ENCODE assay signal across 8 cellular contexts in genomic region chr2:200383380-200384110, GRCh38.
DNase-seq lines count a peak whose midpoint lies in the region; ATAC-seq and TF ChIP-seq lines count a peak whose summit lies in the region.

No MANE protein-coding gene starts in this region.

- H3K27me3 Mint-ChIP-seq in immature natural killer cell (ENCODE audit: low read depth in 3 of 3), result no peaks in the 10 kb centered on the region
- no peaks in the 10 kb centered on the region for H3K27me3 Mint-ChIP-seq in type B pancreatic cell

- no peak overlapping the region for H2AK5ac ChIP-seq in neuronal stem cell (ENCODE audit: low read depth, low read length)

- no peak overlapping the region for H3K4ac ChIP-seq in neuronal stem cell (ENCODE audit: low read length)

- H2BK5ac ChIP-seq in neuronal stem cell (ENCODE audit: low read length), result no peak overlapping the region

- no peaks in the 10 kb centered on the region for H3K27me3 ChIP-seq in DND-41 (ENCODE audit: insufficient read depth, low read length, poor library complexity)
- no peaks in the 10 kb centered on the region for H3K27me3 ChIP-seq in Loucy (ENCODE audit: insufficient read depth, low read length, poor library complexity, severe bottlenecking)
- no peaks in the 10 kb centered on the region for H3K27me3 ChIP-seq in adipocyte (replicated peaks; ENCODE audit: control insufficient read depth, insufficient read depth, low read length)
- H3K27me3 ChIP-seq in neuronal stem cell (ENCODE audit: control insufficient read depth in 3 of 3, insufficient read depth in 3 of 3, low read depth in 1 of 3, low read length in 3 of 3), result no peaks in the 10 kb centered on the region

- H2AFZ ChIP-seq in DND-41 (ENCODE audit: low read depth, low read length) (peak overlapping the region; percentile 57), Loucy (ENCODE audit: low read length) (peak overlapping the region; percentile 88; the same call in 1 of the 2 replicates), neuronal stem cell (ENCODE audit: low read length) (no peak overlapping the region)

- H2BK120ac ChIP-seq in neuronal stem cell (ENCODE audit: low read depth, low read length), result no peak overlapping the region

- no peak overlapping the region for H4K91ac ChIP-seq in neuronal stem cell (ENCODE audit: low read depth, low read length, poor library complexity)

- H3K23ac ChIP-seq in neuronal stem cell (ENCODE audit: low read depth, low read length, poor library complexity), result no peak overlapping the region

- H3K27ac Mint-ChIP-seq in immature natural killer cell (peak overlapping the region; percentile 0 to 77 (median 38)), type B pancreatic cell (peak overlapping the region; percentile 88)

- no peaks in the 10 kb centered on the region for H3F3A ChIP-seq in Loucy (ENCODE audit: low read depth)

- no CpG with 5 or more reads among the region's 6 CpGs for WGBS in neuronal stem cell (ENCODE audit: extremely low coverage in 2 of 2, insufficient read length in 2 of 2, insufficient replicate concordance in 1 of 2), 2 donors

- H3K36me3 ChIP-seq in DND-41 (ENCODE audit: insufficient read depth, low read length) (no peaks in the 10 kb centered on the region), Loucy (ENCODE audit: insufficient read depth, low read length) (no peaks in the 10 kb centered on the region), adipocyte (ENCODE audit: control insufficient read depth, insufficient read depth, low read length, severe bottlenecking) (no peaks in the 10 kb centered on the region), neuronal stem cell (replicated peaks in 1 of 2; ENCODE audit: control insufficient read depth in 2 of 2, insufficient read depth in 2 of 2, low read length in 2 of 2) (no peaks in the 10 kb centered on the region)

- H3K9me3 ChIP-seq in DND-41 (ENCODE audit: insufficient read depth, low read length, severe bottlenecking) (no peaks in the 10 kb centered on the region), Loucy (ENCODE audit: insufficient read depth, low read depth, low read length) (no peaks in the 10 kb centered on the region), adipocyte (ENCODE audit: control insufficient read depth, low read length) (no peaks in the 10 kb centered on the region), neuronal stem cell (replicated peaks in 1 of 2; ENCODE audit: control insufficient read depth in 2 of 2, insufficient read depth in 1 of 2, low read depth in 1 of 2, low read length in 2 of 2) (no peaks in the 10 kb centered on the region)

- peak overlapping the region in 1 of 2 experiments; percentile 16; a peak in 1 of 4 replicates for H3K4me3 ChIP-seq in DND-41 (ENCODE audit: low read depth in 1 of 2, low read length in 2 of 2)
- H3K4me3 ChIP-seq in Loucy (ENCODE audit: low read length, poor library complexity, severe bottlenecking), result peak overlapping the region; percentile 54
- peak overlapping the region; percentile 69 for H3K4me3 ChIP-seq in adipocyte (ENCODE audit: low read length)
- no peak overlapping the region for H3K4me3 ChIP-seq in neuronal stem cell (ENCODE audit: low read length in 2 of 2)

- peaks cover 0 to 4% (median 0%) of the 10 kb centered on the region in 3 donors for H3K36me3 Mint-ChIP-seq in immature natural killer cell
- H3K36me3 Mint-ChIP-seq in type B pancreatic cell, result peaks cover 19% of the 10 kb centered on the region

- H3K4me1 ChIP-seq in DND-41 (ENCODE audit: insufficient read depth, low read length) (peaks cover 11% of the 10 kb centered on the region; the same call in 1 of the 2 replicates), Loucy (ENCODE audit: insufficient read depth, low read length, poor library complexity, severe bottlenecking) (peaks cover 4% of the 10 kb centered on the region), adipocyte (ENCODE audit: control insufficient read depth, insufficient read depth, low read length) (peaks cover 31% of the 10 kb centered on the region), neuronal stem cell (ENCODE audit: control insufficient read depth in 2 of 2, insufficient read depth in 1 of 2, low read depth in 1 of 2, low read length in 2 of 2) (peaks cover 22 to 38% of the 10 kb centered on the region in 2 donors)

- no peak overlapping the region for H2BK12ac ChIP-seq in neuronal stem cell (ENCODE audit: low read length)

- H3K9me3 Mint-ChIP-seq in immature natural killer cell, result no peaks in the 10 kb centered on the region
- H3K9me3 Mint-ChIP-seq in type B pancreatic cell, result no peaks in the 10 kb centered on the region

- H3K79me1 ChIP-seq in neuronal stem cell (ENCODE audit: low read depth, low read length), result no peaks in the 10 kb centered on the region

- peaks cover 7 to 9% of the 10 kb centered on the region in 2 donors for H3K4me1 Mint-ChIP-seq in immature natural killer cell
- peaks cover 42% of the 10 kb centered on the region for H3K4me1 Mint-ChIP-seq in type B pancreatic cell (ENCODE audit: unreplicated experiment)

- no peaks in the 10 kb centered on the region for H3K79me2 ChIP-seq in DND-41 (ENCODE audit: insufficient read depth, low read length)
- H3K79me2 ChIP-seq in Loucy (ENCODE audit: insufficient read depth, low read length), result no peaks in the 10 kb centered on the region

- no peak overlapping the region for H3K14ac ChIP-seq in neuronal stem cell (ENCODE audit: low read length)

- H3K9ac ChIP-seq in DND-41 (ENCODE audit: low read depth, low read length), result no peak overlapping the region
- H3K9ac ChIP-seq in Loucy (ENCODE audit: low read depth, low read length, poor library complexity, severe bottlenecking), result no peak overlapping the region
- H3K9ac ChIP-seq in adipocyte (ENCODE audit: low read length), result peak overlapping the region; percentile 44
- no peak overlapping the region for H3K9ac ChIP-seq in neuronal stem cell (ENCODE audit: low read depth, low read length, poor library complexity)

- peak overlapping the region; percentile 61 for H3K4me2 ChIP-seq in DND-41 (ENCODE audit: insufficient read depth, low read length)
- peak overlapping the region; percentile 60 for H3K4me2 ChIP-seq in Loucy (ENCODE audit: low read depth, low read length, poor library complexity, severe bottlenecking)
- no peak overlapping the region for H3K4me2 ChIP-seq in neuronal stem cell (ENCODE audit: insufficient read depth, low read length, poor library complexity, severe bottlenecking)

- H4K20me1 ChIP-seq in DND-41 (ENCODE audit: insufficient read depth, low read length) (no peaks in the 10 kb centered on the region), Loucy (ENCODE audit: insufficient read depth, low read length, poor library complexity, severe bottlenecking) (no peaks in the 10 kb centered on the region)

- H3K9me2 ChIP-seq in Loucy (replicated peaks; ENCODE audit: low read depth, low read length), result no peaks in the 10 kb centered on the region

- TF ChIP-seq CTCF in DND-41 (IDR thresholded peaks at IDR 0.05; ENCODE audit: borderline replicate concordance, extremely low read depth, low read length, poor library complexity, severe bottlenecking), result no peak
- no peak for TF ChIP-seq CTCF in Loucy (conservative IDR thresholded peaks at IDR 0.05; ENCODE audit: low read length)
- no peak for TF ChIP-seq CTCF in type B pancreatic cell (conservative IDR thresholded peaks at IDR 0.05)

- no peak for DNase-seq in DND-41
- DNase-seq in adipocyte (ENCODE audit: low read depth), result peak; percentile 78
- peak; percentile 26 to 50 (median 44) for DNase-seq in immature natural killer cell
- DNase-seq in type B pancreatic cell (ENCODE audit: extremely low spot score, unreplicated experiment), result no peak
- DNase-seq in neuronal stem cell (ENCODE audit: low spot score), result no peak
- no peak for DNase-seq in amygdala (lab: John Stamatoyannopoulos, UW)

- no peak overlapping the region for H4K8ac ChIP-seq in neuronal stem cell (ENCODE audit: low read depth, low read length)

- H3K4me3 Mint-ChIP-seq in immature natural killer cell (peak overlapping the region; percentile 56 to 73 (median 65)), type B pancreatic cell (peak overlapping the region; percentile 47)

- H3K27ac ChIP-seq in DND-41 (ENCODE audit: low read length), result no peak overlapping the region
- no peak overlapping the region for H3K27ac ChIP-seq in neuronal stem cell (replicated peaks; ENCODE audit: low read length)

- H2BK15ac ChIP-seq in neuronal stem cell (ENCODE audit: low read length), result no peak overlapping the region

- no peak overlapping the region for H3K18ac ChIP-seq in neuronal stem cell (ENCODE audit: low read length)

- ATAC-seq in DND-41 (ENCODE audit: insufficient read depth, low read depth) (peak; percentile 99), GM21423 (IDR thresholded peaks at IDR 0.05; ENCODE audit: unreplicated experiment) (peak; percentile 90)

Comparison
In these comparisons a context has a peak if more than half of its experiments do, and no peak if none do; other contexts are left out.
1. DNase-seq: peak in adipocyte (single experiment) and immature natural killer cell (3 of 3); none in DND-41 (single experiment), type B pancreatic cell (single experiment), neuronal stem cell (single experiment) and amygdala (0 of 56).
2. H3K4me3 ChIP-seq: peak in Loucy (single experiment) and adipocyte (single experiment); none in neuronal stem cell (0 of 2).